In the genomic region with DNA sequence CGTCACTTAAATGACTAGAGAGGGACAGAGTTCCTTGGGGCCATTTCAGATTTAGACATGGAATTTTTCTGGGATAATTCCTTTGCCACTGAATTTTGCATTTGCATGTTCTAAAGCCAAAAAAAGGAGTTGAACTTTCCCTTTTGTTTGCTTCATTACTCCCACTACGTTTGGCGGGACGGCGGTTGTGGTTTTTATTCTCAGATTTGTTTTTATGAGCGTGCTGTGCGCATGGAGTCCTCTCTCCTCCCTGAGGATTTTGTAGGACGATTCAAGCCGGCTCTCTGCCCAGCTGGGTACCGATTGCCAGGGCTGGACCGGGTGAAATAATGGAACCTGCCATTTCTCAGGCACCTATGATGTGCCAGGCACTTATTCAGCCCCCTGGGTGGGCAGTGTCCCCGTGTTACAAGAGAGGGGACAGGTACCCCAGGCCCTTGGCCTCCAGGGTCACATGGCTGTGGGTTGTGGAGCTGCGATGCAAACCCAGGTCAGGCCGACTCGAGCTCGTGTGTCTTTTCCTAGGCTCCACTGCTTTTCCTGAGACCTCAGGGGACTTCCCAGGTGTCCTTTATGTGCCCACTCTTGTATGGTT, we compare ENCODE assay signal across 21 cellular contexts. TPM values are rescaled to one million over a fixed set of nuclear protein-coding genes. Genes with fewer than 3 reads are reported as not detected.
DNase-seq lines count a peak whose midpoint lies in the region; ATAC-seq, FAIRE-seq and TF ChIP-seq lines count a peak whose summit lies in the region.
"Had no signal": no experiment of that assay in that cellular context is flagged by ENCODE, and none has a peak within 500 bp of the region (broad histone marks: within the 10 kb centered on the region; RNA-seq: fewer than 3 reads in every experiment).

No MANE protein-coding gene starts in this region.

- H3K36me3 ChIP-seq in HepG2 (replicated peaks in 1 of 2; ENCODE audit: control insufficient read depth in 1 of 2, insufficient read depth in 2 of 2, low read length in 2 of 2) (peaks cover 14 to 56% of the 10 kb centered on the region in 2 experiments), right lobe of liver (no peaks in the 10 kb centered on the region), K562 (ENCODE audit: control insufficient read depth, insufficient read depth, low read length) (peaks cover 36% of the 10 kb centered on the region), neutrophil (peaks cover 7% of the 10 kb centered on the region), lower lobe of right lung (no peaks in the 10 kb centered on the region)
- H3K36me3 ChIP-seq: BE2C had no signal

- H3K9me3 ChIP-seq in HepG2 (ENCODE audit: low read length) (no peaks in the 10 kb centered on the region), right lobe of liver (no peaks in the 10 kb centered on the region), K562 (replicated peaks; ENCODE audit: control insufficient read depth, insufficient read depth, low read depth, low read length) (no peaks in the 10 kb centered on the region), neutrophil (no peaks in the 10 kb centered on the region), lower lobe of right lung (no peaks in the 10 kb centered on the region)
- H3K9me3 ChIP-seq: BE2C had no signal

- POLR2A ChIA-PET in HepG2 (lab: Yijun Ruan, JAX), result interaction anchor here (1.0 to 4.0 kb wide), 3 partner anchors 11 to 86 kb away, joined by 3 to 15 read pairs (median 6); no protein-coding TSS in a partner anchor
- POLR2A ChIA-PET in K562 (lab: Yijun Ruan, JAX), result interaction anchor here (1.0 to 1.1 kb wide), 2 partner anchors 12 to 32 kb away, joined by 3 to 6 read pairs; no protein-coding TSS in a partner anchor

- TF ChIP-seq EP300 in HepG2 (IDR thresholded peaks at IDR 0.05; ENCODE audit: low read depth in 2 of 2, low read length in 2 of 2) (no peak), HepG2 (CRISPR knock-in tag; IDR thresholded peaks at IDR 0.05; ENCODE audit: borderline replicate concordance) (no peak), K562 (IDR thresholded peaks at IDR 0.05; ENCODE audit: low read length) (no peak)

- TF ChIP-seq CTCF in HepG2 (CRISPR knock-in tag; IDR thresholded peaks at IDR 0.05) (no peak), right lobe of liver (IDR thresholded peaks at IDR 0.05) (no peak), K562 (IDR thresholded peaks at IDR 0.05 in 2 of 3, conservative IDR thresholded peaks at IDR 0.05 in 1 of 3; ENCODE audit: insufficient read depth in 2 of 3, low read depth in 1 of 3, low read length in 3 of 3) (no peak), neutrophil (IDR thresholded peaks at IDR 0.05) (no peak), lower lobe of right lung (IDR thresholded peaks at IDR 0.05) (no peak)

- H3K27me3 ChIP-seq in HepG2 (ENCODE audit: control insufficient read depth in 1 of 2, insufficient read depth in 2 of 2, low read length in 2 of 2) (no peaks in the 10 kb centered on the region), right lobe of liver (no peaks in the 10 kb centered on the region), K562 (ENCODE audit: control insufficient read depth in 2 of 2, insufficient read depth in 2 of 2, low read length in 2 of 2) (no peaks in the 10 kb centered on the region), neutrophil (no peaks in the 10 kb centered on the region), lower lobe of right lung (ENCODE audit: low read depth) (no peaks in the 10 kb centered on the region)
- H3K27me3 ChIP-seq: BE2C had no signal

- DNase-seq in HepG2 (ENCODE audit: low spot score) (no peak), right lobe of liver (no peak), K562 (ENCODE audit: extremely low read depth in 1 of 4, low spot score in 3 of 4) (no peak), A172 (ENCODE audit: low spot score) (no peak), NCI-H2227 (lab: John Stamatoyannopoulos, UW; ENCODE audit: unreplicated experiment) (no peak), lower lobe of right lung (no peak)
- DNase-seq: 8988T; BE2C; Calu3; CD4-positive, alpha-beta memory T cell; GM23248; KBM-7; NCI-H1694 treated with DMSO at 0.1 percent for 48 hours; NCI-H510A; NCI-H748 treated with DMSO at 0.1 percent for 48 hours; PC-3 had no signal

- H3K9me1 ChIP-seq in K562 (ENCODE audit: control insufficient read depth, insufficient read depth, low read length), result peaks cover under 1% of the 10 kb centered on the region

- in situ Hi-C loops in HepG2 (cut with HindIII; ENCODE audit: extremely low pct_ligation_motif_present, low pct_unique_long_range_greater_than_20kb), result no loop called here
- in situ Hi-C loops in K562 (cut with MboI), result no loop called here

- peaks cover 99% of the 10 kb centered on the region for H4K20me1 ChIP-seq in HepG2 (ENCODE audit: insufficient read depth, low read length)
- peaks cover 8% of the 10 kb centered on the region; the same call in 1 of the 2 replicates for H4K20me1 ChIP-seq in K562 (replicated peaks; ENCODE audit: control insufficient read depth, insufficient read depth, low read length)

- CTCF ChIA-PET in HepG2 (lab: Yijun Ruan, JAX; ENCODE audit: low intra/inter-chr PET ratio, low total read pairs), result interaction anchor here (0.6 kb wide), 1 partner anchor 18 kb away, joined by 3 read pairs; no protein-coding TSS in a partner anchor
- CTCF ChIA-PET in K562 (lab: Yijun Ruan, JAX; ENCODE audit: low intra/inter-chr PET ratio), result no interaction called here

- H3K9ac ChIP-seq in HepG2 (ENCODE audit: insufficient read depth, low read depth, low read length), result no peak overlapping the region
- H3K9ac ChIP-seq in K562 (ENCODE audit: insufficient read depth in 1 of 2, low read depth in 2 of 2, low read length in 2 of 2), result peak overlapping the region in 1 of 2 experiments; percentile 53; a peak in 2 of 4 replicates
- H3K9ac ChIP-seq: GM23248 had no signal

- H3K79me2 ChIP-seq in HepG2 (ENCODE audit: insufficient read depth, low read length) (peaks cover 100% of the 10 kb centered on the region), K562 (ENCODE audit: control insufficient read depth, insufficient read depth, low read length) (peaks cover 99% of the 10 kb centered on the region)

- H2AFZ ChIP-seq in HepG2 (ENCODE audit: low read length), result no peak overlapping the region
- H2AFZ ChIP-seq in K562 (ENCODE audit: low read depth, low read length), result no peak overlapping the region
- H2AFZ ChIP-seq: GM23248 had no signal

- BruUV-seq in HepG2 (replicated peaks; lab: Mats Ljungman, UMichigan) (no TSS peak), K562 (replicated peaks; lab: Mats Ljungman, UMichigan) (no TSS peak)

- intact Hi-C loops in HepG2 (cut with micrococcal nuclease; ENCODE audit: unreplicated experiment), result no loop called here
- intact Hi-C loops in right lobe of liver (cut with DNase I), result no loop called here
- intact Hi-C loops in K562 (cut with micrococcal nuclease), result no loop called here
- intact Hi-C loops in lower lobe of right lung (cut with DNase I), result no loop called here

- H3K4me2 ChIP-seq in HepG2 (ENCODE audit: low read depth, low read length), result no peak overlapping the region
- H3K4me2 ChIP-seq in K562 (ENCODE audit: insufficient read depth, low read length), result no peak overlapping the region

- ATAC-seq in HepG2, result no peak
- ATAC-seq in right lobe of liver, result no peak
- no peak for ATAC-seq in K562
- no peak for ATAC-seq in lower lobe of right lung
- no peak for ATAC-seq in HG03196 (IDR thresholded peaks at IDR 0.05; ENCODE audit: unreplicated experiment)
- ATAC-seq: HCT116, PC-3 had no signal

- no peak for FAIRE-seq in HepG2 (lab: Jason Lieb, UNC)
- no peak for FAIRE-seq in K562 (lab: Jason Lieb, UNC)
- FAIRE-seq: GM12891, GM19239 had no signal

- TF ChIP-seq RAD21 in HepG2 (CRISPR knock-in tag; IDR thresholded peaks at IDR 0.05) (no peak), K562 (CRISPR knock-in tag; conservative IDR thresholded peaks at IDR 0.05 in 1 of 2, IDR thresholded peaks at IDR 0.05 in 1 of 2) (no peak)

- WGBS in HepG2 (ENCODE audit: low lambda C conversion rate), result 94% methylated on average over 16 of the region's 16 CpGs
- 84% methylated on average over 7 of the region's 16 CpGs for WGBS in right lobe of liver (ENCODE audit: insufficient coverage, low coverage, low lambda C conversion rate, missing lambda C conversion rate)
- 81% methylated on average over 16 of the region's 16 CpGs for WGBS in K562 (ENCODE audit: insufficient coverage, low coverage, missing lambda C conversion rate)

- peaks cover 100% of the 10 kb centered on the region for H3K4me1 ChIP-seq in HepG2 (ENCODE audit: insufficient read depth, low read length)
- peaks cover 0 to 38% (median 3%) of the 10 kb centered on the region in 4 donors for H3K4me1 ChIP-seq in right lobe of liver
- peaks cover 20% of the 10 kb centered on the region in 2 experiments for H3K4me1 ChIP-seq in K562 (replicated peaks in 1 of 2; ENCODE audit: control insufficient read depth in 2 of 2, insufficient read depth in 2 of 2, low read length in 2 of 2)
- H3K4me1 ChIP-seq in neutrophil (ENCODE audit: control insufficient read depth in 1 of 2, insufficient read depth in 1 of 2, low read depth in 1 of 2, low read length in 1 of 2), result peaks cover 86 to 99% of the 10 kb centered on the region in 2 experiments
- peaks cover 73% of the 10 kb centered on the region for H3K4me1 ChIP-seq in lower lobe of right lung
- H3K4me1 ChIP-seq: BE2C had no signal

- TF ChIP-seq POLR2A in HepG2 (IDR thresholded peaks at IDR 0.05; ENCODE audit: insufficient read depth in 1 of 2, low read depth in 2 of 2, low read length in 2 of 2), result no peak
- TF ChIP-seq POLR2A in right lobe of liver (IDR thresholded peaks at IDR 0.05), result no peak
- TF ChIP-seq POLR2A in K562 (conservative IDR thresholded peaks at IDR 0.05), result no peak

- H3K4me3 ChIP-seq in HepG2 (replicated peaks in 1 of 3; ENCODE audit: insufficient read depth in 1 of 3, low read depth in 2 of 3, low read length in 3 of 3), result no peak overlapping the region
- H3K4me3 ChIP-seq in right lobe of liver, result no peak overlapping the region
- no peak overlapping the region for H3K4me3 ChIP-seq in K562
- no peak overlapping the region for H3K4me3 ChIP-seq in neutrophil (ENCODE audit: low read depth in 1 of 2, low read length in 1 of 2)
- H3K4me3 ChIP-seq in lower lobe of right lung, result no peak overlapping the region
- H3K4me3 ChIP-seq: GM23248 had no signal

- no peak overlapping the region for H3K27ac ChIP-seq in HepG2 (ENCODE audit: extremely low read length, insufficient read depth, low read length)
- no peak overlapping the region for H3K27ac ChIP-seq in right lobe of liver
- no peak overlapping the region for H3K27ac ChIP-seq in K562 (ENCODE audit: extremely low read depth, low read depth, low read length)
- peak overlapping the region; percentile 87 for H3K27ac ChIP-seq in neutrophil
- no peak overlapping the region for H3K27ac ChIP-seq in lower lobe of right lung
- H3K27ac ChIP-seq: GM23248 had no signal

RNA-seq across cellular contexts. Expression of a gene that starts 18.8 kb away (rescaled TPM):
- 10.9 and 21.7 TPM in 2 replicates for total RNA-seq in HepG2 (2016; rRNA removed; fragmentation: Illumina TruSeq; extraction: Trizol)
- 3.5 and 4.6 TPM in 2 replicates for total RNA-seq in HepG2 (2016; cell fraction: cytosol; rRNA removed; fragmentation: Illumina TruSeq; extraction: Trizol; ENCODE audit: low read depth)
- 11.5 and 15.7 TPM in 2 replicates for total RNA-seq in HepG2 (2016; cell fraction: insoluble cytoplasmic fraction; rRNA removed; fragmentation: Illumina TruSeq; extraction: Trizol)
- 13.0 and 15.9 TPM in 2 replicates for total RNA-seq in HepG2 (2016; cell fraction: membrane; rRNA removed; fragmentation: Illumina TruSeq; extraction: Trizol)
- total RNA-seq in HepG2 (2016; cell fraction: nucleus; rRNA removed; fragmentation: Illumina TruSeq; extraction: Trizol), result 23.3 and 29.3 TPM in 2 replicates
- 18.1 and 22.0 TPM in 2 replicates for polyA plus RNA-seq in HepG2 (2011; rRNA removed)
- polyA plus RNA-seq in HepG2 (2011; cell fraction: cytosol; rRNA removed), result 17.3 and 20.7 TPM in 2 replicates
- polyA plus RNA-seq in HepG2 (2011; cell fraction: nucleus; rRNA removed), result 77.4 and 83.2 TPM in 2 replicates
- polyA plus RNA-seq in HepG2 (2012), result 74.4 and 83.5 TPM in 2 replicates
- 3.4 and 3.8 TPM in 2 replicates for polyA plus RNA-seq in HepG2 (2016; cell fraction: cytosol; fragmentation: Illumina TruSeq; extraction: Trizol; ENCODE audit: low read depth)
- 29.7 and 48.6 TPM in 2 replicates for polyA plus RNA-seq in HepG2 (2016; cell fraction: insoluble cytoplasmic fraction; fragmentation: Illumina TruSeq; extraction: Trizol; ENCODE audit: low read depth)
- 14.8 and 16.9 TPM in 2 replicates for polyA plus RNA-seq in HepG2 (2016; cell fraction: membrane; fragmentation: Illumina TruSeq; extraction: Trizol; ENCODE audit: low read depth)
- 51.1 and 51.2 TPM in 2 replicates for polyA plus RNA-seq in HepG2 (2016; cell fraction: nucleus; fragmentation: Illumina TruSeq; extraction: Trizol; ENCODE audit: insufficient read depth, low read depth)
- 16.6 and 71.5 TPM in 2 replicates for polyA minus RNA-seq in HepG2 (2011; rRNA and poly(A)+ RNA removed; ENCODE audit: low replicate concordance)
- polyA minus RNA-seq in HepG2 (2011; cell fraction: cytosol; rRNA and poly(A)+ RNA removed), result 60.8 and 68.8 TPM in 2 replicates
- polyA minus RNA-seq in HepG2 (2011; cell fraction: nucleus; rRNA and poly(A)+ RNA removed), result 61.9 and 63.1 TPM in 2 replicates
- 10 to 100 TPM; 12.2 to 23.0 (median 16.5) TPM for total RNA-seq in right lobe of liver
- 107 and 183 TPM in 2 replicates for total RNA-seq in K562 (2011; cell fraction: chromatin; rRNA removed; ENCODE audit: low replicate concordance)
- total RNA-seq in K562 (2011; cell fraction: nucleolus; rRNA removed), result 75.7 and 79.0 TPM in 2 replicates
- total RNA-seq in K562 (2011; cell fraction: nucleoplasm; rRNA removed), result 101 and 152 TPM in 2 replicates
- total RNA-seq in K562 (2014; rRNA removed), result 16.1 and 19.1 TPM in 2 replicates
- total RNA-seq in K562 (2014; rRNA removed; fragmentation: Illumina TruSeq; extraction: Trizol), result 10.3 and 10.8 TPM in 2 replicates
- 9.7 and 11.5 TPM in 2 replicates for total RNA-seq in K562 (2015; rRNA removed; fragmentation: Illumina TruSeq; extraction: Trizol)
- total RNA-seq in K562 (2021), result 66.4 and 82.5 TPM in 2 replicates
- polyA plus RNA-seq in K562 (2011; rRNA removed), result 8.1 and 19.2 TPM in 2 replicates
- polyA plus RNA-seq in K562 (2011; cell fraction: cytosol; rRNA removed), result 17.6 and 21.0 TPM in 2 replicates
- 46.1 and 50.8 TPM in 2 replicates for polyA plus RNA-seq in K562 (2011; cell fraction: nucleus; rRNA removed)
- polyA plus RNA-seq in K562 (2012), result 51.9 and 88.9 TPM in 2 replicates
- polyA plus RNA-seq in K562 (2014; fragmentation: Illumina TruSeq; extraction: Trizol), result 39.4 and 41.6 TPM in 2 replicates
- 1 to 10 TPM in 1 of 2 experiments, under 1 TPM in 1; 0.94 to 1.9 TPM for polyA plus RNA-seq in K562 (2014; fragmentation: Nextera tagmentation; extraction: Ambion mirVana)
- polyA plus RNA-seq in K562 (2014; rRNA removed), result 15.6 and 21.0 TPM in 2 replicates
- polyA minus RNA-seq in K562 (2011; rRNA and poly(A)+ RNA removed), result 20.3 and 24.1 TPM in 2 replicates
- 45.6 and 90.6 TPM in 2 replicates for polyA minus RNA-seq in K562 (2011; cell fraction: cytosol; rRNA and poly(A)+ RNA removed)
- 26.0 and 43.0 TPM in 2 replicates for polyA minus RNA-seq in K562 (2011; cell fraction: nucleus; rRNA and poly(A)+ RNA removed)
- total RNA-seq in A172 (2014; rRNA removed; shearing (Covaris generic)), result 5.9 and 8.0 TPM in 2 replicates
- 77.4 TPM for total RNA-seq in lower lobe of right lung
